27 cellular contexts compared by ENCODE assay signal in genomic region chr7:55377162-55377810, GRCh38.
"Had no signal": no experiment of that assay in that cellular context is flagged by ENCODE, and none has a peak within 500 bp of the region (broad histone marks: within the 10 kb centered on the region; RNA-seq: fewer than 3 reads in every experiment).

No MANE protein-coding gene starts in this region.

- H3K4me3 ChIP-seq: coronary artery, esophagus squamous epithelium, heart right ventricle, lower lobe of right lung, ovary, psoas muscle, suprapubic skin, transverse colon, upper lobe of right lung, vagina had no signal

- DNase-seq: dermis blood vessel endothelial cell; effector memory CD4-positive, alpha-beta T cell; erythroblast; esophagus squamous epithelium; foreskin melanocyte; glutamatergic neuron; heart right ventricle; hippocampal formation; left colon; left ventricle myocardium superior; lower lobe of right lung; naive thymus-derived CD8-positive, alpha-beta T cell; occipital lobe; ovary; posterior cingulate gyrus; psoas muscle; right cardiac atrium; small intestine; stimulated activated CD4-positive, alpha-beta T cell treated with anti-CD3 and anti-CD28 coated beads, Interleukin-15, amount 100 ng/mL, for 24 hours; stimulated activated CD4-positive, alpha-beta T cell treated with anti-CD3 and anti-CD28 coated beads, Interleukin-2, amount 100 ng/mL, for 48 hours; stimulated activated naive B cell treated with anti-CD40 and anti-IgM and Interleukin-4, amounts not matched to agents 10 μg/mL and 1 μg/mL and 100 μg/mL, for 72 hours; transverse colon; upper lobe of right lung had no signal

- FAIRE-seq: islet of Langerhans, small intestine had no signal

- H3K36me3 ChIP-seq: esophagus squamous epithelium, heart right ventricle, lower lobe of right lung, ovary, suprapubic skin, transverse colon, upper lobe of right lung, vagina had no signal

- ATAC-seq: heart right ventricle; left colon; left ventricle myocardium superior; lower lobe of right lung; naive thymus-derived CD8-positive, alpha-beta T cell; psoas muscle; right cardiac atrium; stimulated activated naive B cell treated with anti-CD40 and anti-IgM and Interleukin-4, amounts not matched to agents 10 μg/mL and 1 μg/mL and 100 μg/mL, for 72 hours; upper lobe of right lung had no signal

- H3K4me1 ChIP-seq: esophagus squamous epithelium, heart right ventricle, lower lobe of right lung, suprapubic skin, upper lobe of right lung, vagina had no signal

- H3K27ac ChIP-seq: coronary artery, esophagus squamous epithelium, heart right ventricle, lower lobe of right lung, ovary, psoas muscle, suprapubic skin, transverse colon, upper lobe of right lung, vagina had no signal

- H3K27me3 ChIP-seq: esophagus squamous epithelium, heart right ventricle, ovary, suprapubic skin, transverse colon, upper lobe of right lung, vagina had no signal

- H3K9me3 ChIP-seq: esophagus squamous epithelium, heart right ventricle, lower lobe of right lung, ovary, psoas muscle, suprapubic skin, transverse colon, upper lobe of right lung, vagina had no signal
